Comparison of ENCODE assay signal across 20 cellular contexts in genomic region chr11:132650969-132651720, GRCh38.
DNase-seq lines count a peak whose midpoint lies in the region; ATAC-seq and TF ChIP-seq lines count a peak whose summit lies in the region.
"Had no signal": no experiment of that assay in that cellular context is flagged by ENCODE, and none has a peak within 500 bp of the region (broad histone marks: within the 10 kb centered on the region; RNA-seq: fewer than 3 reads in every experiment).

No MANE protein-coding gene starts in this region.

- peak; percentile 6 for DNase-seq in HCEC 1CT
- DNase-seq in NCI-H82 treated with DMSO at 0.1 percent for 48 hours (lab: John Stamatoyannopoulos, UW; ENCODE audit: unreplicated experiment): peak; percentile 67
- no peak for DNase-seq in lower lobe of right lung
- peak in 1 of 2 donors; percentile 58 for DNase-seq in upper lobe of left lung
- DNase-seq in posterior vena cava (ENCODE audit: low spot score): no peak
- DNase-seq in H7: no peak
- DNase-seq: CD4-positive, CD25-positive, alpha-beta regulatory T cell; DMS153; DND-41; KBM-7; MG63; NCI-H1048; NCI-H1417; NCI-H1694; NCI-H2029 treated with DMSO at 0.1 percent for 48 hours; NCI-H446 treated with DMSO at 0.1 percent for 48 hours; SIG-M5 had no signal

- H3K4me3 ChIP-seq in lower lobe of right lung (no peak overlapping the region), upper lobe of left lung (no peak overlapping the region), H7 (ENCODE audit: insufficient read depth, low read depth, low read length) (no peak overlapping the region)
- H3K4me3 ChIP-seq: BLaER1, MG63, SK-N-MC had no signal

- TF ChIP-seq POLR2A in upper lobe of left lung (IDR thresholded peaks at IDR 0.05): no peak

- TF ChIP-seq CTCF in lower lobe of right lung (IDR thresholded peaks at IDR 0.05): no peak
- no peak for TF ChIP-seq CTCF in upper lobe of left lung (IDR thresholded peaks at IDR 0.05)

- no peak for TF ChIP-seq EP300 in upper lobe of left lung (IDR thresholded peaks at IDR 0.05)

- no peak overlapping the region for H3K27ac ChIP-seq in lower lobe of right lung
- no peak overlapping the region for H3K27ac ChIP-seq in upper lobe of left lung
- H3K27ac ChIP-seq: BLaER1, SK-N-MC had no signal

- no peaks in the 10 kb centered on the region for H3K36me3 ChIP-seq in lower lobe of right lung
- no peaks in the 10 kb centered on the region for H3K36me3 ChIP-seq in upper lobe of left lung
- no peaks in the 10 kb centered on the region for H3K36me3 ChIP-seq in H7 (replicated peaks; ENCODE audit: control insufficient read depth, insufficient read depth, low read length)
- H3K36me3 ChIP-seq: BLaER1, MG63 had no signal

- H3K9me3 ChIP-seq in lower lobe of right lung (no peaks in the 10 kb centered on the region), upper lobe of left lung (no peaks in the 10 kb centered on the region)
- H3K9me3 ChIP-seq: BLaER1, MG63 had no signal

- ATAC-seq in lower lobe of right lung: peak; percentile 88 to 92
- ATAC-seq in upper lobe of left lung (ENCODE audit: low FRiP score in 2 of 2): peak; percentile 21 to 84
- ATAC-seq in HG02759 (IDR thresholded peaks at IDR 0.05; ENCODE audit: unreplicated experiment): no peak

- H3K4me1 ChIP-seq in lower lobe of right lung (no peaks in the 10 kb centered on the region), upper lobe of left lung (peaks cover 0 to 4% (median 0%) of the 10 kb centered on the region in 4 donors)
- H3K4me1 ChIP-seq: BLaER1 had no signal

- intact Hi-C loops in lower lobe of right lung (cut with DNase I): no loop called here
- intact Hi-C loops in posterior vena cava (cut with DNase I): no loop called here

- H3K27me3 ChIP-seq in lower lobe of right lung (ENCODE audit: low read depth) (no peaks in the 10 kb centered on the region), upper lobe of left lung (no peaks in the 10 kb centered on the region), H7 (ENCODE audit: control insufficient read depth, insufficient read depth, low read length) (no peaks in the 10 kb centered on the region)
- H3K27me3 ChIP-seq: BLaER1, MG63 had no signal

- WGBS in upper lobe of left lung, 2 donors: 56 to 63% methylated on average over 12 of the region's 12 CpGs

Comparison
In these comparisons a context has a peak if more than half of its experiments do, and no peak if none do; other contexts are left out.
1. DNase-seq: peak in HCEC 1CT (single experiment) and NCI-H82 treated with DMSO at 0.1 percent for 48 hours (single experiment); none in lower lobe of right lung (single experiment), posterior vena cava (single experiment) and H7 (single experiment).